Comparison of ENCODE assay signal across 8 cellular contexts in genomic region chr22:46055176-46055850, GRCh38.
DNase-seq lines count a peak whose midpoint lies in the region; ATAC-seq and TF ChIP-seq lines count a peak whose summit lies in the region.

No MANE protein-coding gene starts in this region.

- no peak for TF ChIP-seq CTCF in BJ (IDR thresholded peaks at IDR 0.05; ENCODE audit: insufficient read depth, low read depth, low read length)
- no peak for TF ChIP-seq CTCF in OCI-LY3 (IDR thresholded peaks at IDR 0.05; ENCODE audit: low read depth, low read length)

- H3K4me1 ChIP-seq in OCI-LY3 (ENCODE audit: low read length), result peaks cover 49% of the 10 kb centered on the region

- H3K27me3 ChIP-seq in BJ (ENCODE audit: control insufficient read depth, insufficient read depth, low read length), result no peaks in the 10 kb centered on the region
- H3K27me3 ChIP-seq in OCI-LY3 (ENCODE audit: low read depth, low read length), result no peaks in the 10 kb centered on the region

- peaks cover 12 to 39% of the 10 kb centered on the region in 2 donors for H3K4me1 Mint-ChIP-seq in effector memory CD8-positive, alpha-beta T cell (ENCODE audit: low read depth in 2 of 2)
- peaks cover 43 to 47% of the 10 kb centered on the region in 2 donors for H3K4me1 Mint-ChIP-seq in natural killer cell treated with Interleukin-12 subunit alpha and Interleukin-12 subunit beta and Interleukin-15 and Interleukin-18, amount 100 ng/mL, for 72 hours (ENCODE audit: low read depth in 2 of 2)

- H3K4me3 ChIP-seq in BJ (ENCODE audit: low read depth, low read length) (peak overlapping the region; percentile 62), OCI-LY3 (ENCODE audit: low read length) (peak overlapping the region; percentile 86)

- H3K36me3 ChIP-seq in BJ (ENCODE audit: control insufficient read depth, insufficient read depth, low read length), result no peaks in the 10 kb centered on the region
- peaks cover 10% of the 10 kb centered on the region for H3K36me3 ChIP-seq in OCI-LY3 (replicated peaks; ENCODE audit: low read depth, low read length)

- H3K79me2 ChIP-seq in OCI-LY3 (ENCODE audit: low read length), result peaks cover 63% of the 10 kb centered on the region

- CTCF ChIA-PET in BJ (lab: Yijun Ruan, JAX), result interaction anchor here (0.9 to 2.9 kb wide), 3 partner anchors 11 to 48 kb away, joined by 3 to 14 read pairs (median 4); no protein-coding TSS in a partner anchor

- peak overlapping the region; percentile 96 for H3K4me2 ChIP-seq in OCI-LY3 (ENCODE audit: low read length)

- H4K20me1 ChIP-seq in OCI-LY3 (ENCODE audit: insufficient read depth, low read length), result no peaks in the 10 kb centered on the region

- peak overlapping the region; percentile 81 for H3K9ac ChIP-seq in OCI-LY3 (ENCODE audit: low read length)

- H3K4me3 Mint-ChIP-seq in effector memory CD8-positive, alpha-beta T cell, result peak overlapping the region; percentile 75 to 93
- peak overlapping the region; percentile 60 for H3K4me3 Mint-ChIP-seq in natural killer cell treated with Interleukin-12 subunit alpha and Interleukin-12 subunit beta and Interleukin-15 and Interleukin-18, amount 100 ng/mL, for 72 hours

- H3K9me3 Mint-ChIP-seq in effector memory CD8-positive, alpha-beta T cell, result no peaks in the 10 kb centered on the region
- no peaks in the 10 kb centered on the region for H3K9me3 Mint-ChIP-seq in natural killer cell treated with Interleukin-12 subunit alpha and Interleukin-12 subunit beta and Interleukin-15 and Interleukin-18, amount 100 ng/mL, for 72 hours

- H3K9me3 ChIP-seq in OCI-LY3 (ENCODE audit: insufficient read depth, low read length), result no peaks in the 10 kb centered on the region

- H3K36me3 Mint-ChIP-seq in effector memory CD8-positive, alpha-beta T cell (ENCODE audit: insufficient read depth), result peaks cover 7% of the 10 kb centered on the region
- no peaks in the 10 kb centered on the region for H3K36me3 Mint-ChIP-seq in natural killer cell treated with Interleukin-12 subunit alpha and Interleukin-12 subunit beta and Interleukin-15 and Interleukin-18, amount 100 ng/mL, for 72 hours

- H2AFZ ChIP-seq in OCI-LY3 (ENCODE audit: low read depth, low read length), result no peak overlapping the region

- H3K27ac Mint-ChIP-seq in effector memory CD8-positive, alpha-beta T cell, result peak overlapping the region; percentile 44 to 79
- peak overlapping the region; percentile 81 to 95 for H3K27ac Mint-ChIP-seq in natural killer cell treated with Interleukin-12 subunit alpha and Interleukin-12 subunit beta and Interleukin-15 and Interleukin-18, amount 100 ng/mL, for 72 hours

- ATAC-seq in effector memory CD8-positive, alpha-beta T cell (replicated peaks), result peak; percentile 20
- ATAC-seq in natural killer cell treated with Interleukin-12 subunit alpha and Interleukin-12 subunit beta and Interleukin-15 and Interleukin-18, amount 100 ng/mL, for 72 hours, result no peak
- ATAC-seq in HG03135 (IDR thresholded peaks at IDR 0.05; ENCODE audit: unreplicated experiment), result no peak

- peak overlapping the region; percentile 61; the same call in 1 of the 2 replicates for H3K27ac ChIP-seq in OCI-LY3 (ENCODE audit: low read length)

- POLR2A ChIA-PET in BJ (lab: Charles Lee), result interaction anchor here (0.8 kb wide), 1 partner anchor 43 kb away, joined by 3 read pairs; no protein-coding TSS in a partner anchor

- DNase-seq in BJ (ENCODE audit: low read depth), result no peak
- no peak for DNase-seq in effector memory CD8-positive, alpha-beta T cell
- DNase-seq in natural killer cell treated with Interleukin-12 subunit alpha and Interleukin-12 subunit beta and Interleukin-15 and Interleukin-18, amount 100 ng/mL, for 72 hours (ENCODE audit: low spot score), result no peak
- no peak for DNase-seq in NK-92 (lab: John Stamatoyannopoulos, UW; ENCODE audit: unreplicated experiment)
- DNase-seq in NCI-H2081 (lab: John Stamatoyannopoulos, UW), result no peak
- DNase-seq in UCSD-AML1 (lab: John Stamatoyannopoulos, UW; ENCODE audit: unreplicated experiment), result no peak

- peaks cover 0 to 22% of the 10 kb centered on the region in 2 donors for H3K27me3 Mint-ChIP-seq in effector memory CD8-positive, alpha-beta T cell
- H3K27me3 Mint-ChIP-seq in natural killer cell treated with Interleukin-12 subunit alpha and Interleukin-12 subunit beta and Interleukin-15 and Interleukin-18, amount 100 ng/mL, for 72 hours, result no peaks in the 10 kb centered on the region
